21 cellular contexts compared by ENCODE assay signal in the genomic region with DNA sequence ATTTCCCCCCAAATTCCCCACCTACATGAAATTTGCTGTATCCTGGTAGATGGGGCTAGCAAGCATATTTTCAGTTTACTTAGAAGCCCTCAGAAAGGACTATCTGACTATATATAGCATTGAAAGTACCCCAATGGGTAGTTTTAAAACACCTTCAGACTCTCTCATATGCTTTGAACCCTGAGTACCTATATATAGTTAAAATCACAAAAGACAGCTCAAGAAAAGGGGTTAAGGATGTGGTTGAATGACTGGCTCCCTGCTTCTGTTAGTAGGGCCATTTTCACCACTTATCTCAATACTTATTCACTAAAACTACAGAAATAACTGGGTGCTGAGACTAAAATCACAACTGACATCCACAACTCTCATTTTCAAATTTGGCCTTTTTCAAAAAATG. TPM values are rescaled to one million over a fixed set of nuclear protein-coding genes. Genes with fewer than 3 reads are reported as not detected.
DNase-seq lines count a peak whose midpoint lies in the region; ATAC-seq and TF ChIP-seq lines count a peak whose summit lies in the region.
"Had no signal": no experiment of that assay in that cellular context is flagged by ENCODE, and none has a peak within 500 bp of the region (broad histone marks: within the 10 kb centered on the region; RNA-seq: fewer than 3 reads in every experiment).

No MANE protein-coding gene starts in this region.

- BruUV-seq in MCF 10A (replicated peaks; lab: Mats Ljungman, UMichigan): no TSS peak

- H3K4me3 Mint-ChIP-seq in MCF 10A (ENCODE audit: unreplicated experiment): no peak overlapping the region
- H3K4me3 Mint-ChIP-seq in endothelial cell (ENCODE audit: unreplicated experiment): no peak overlapping the region
- H3K4me3 Mint-ChIP-seq: CD4-positive, CD25-positive, alpha-beta regulatory T cell had no signal

- H3K9me3 Mint-ChIP-seq in MCF 10A (ENCODE audit: unreplicated experiment) (no peaks in the 10 kb centered on the region), endothelial cell (ENCODE audit: unreplicated experiment) (no peaks in the 10 kb centered on the region)

- DNase-seq in MCF 10A (ENCODE audit: unreplicated experiment): no peak
- no peak for DNase-seq in G401 (ENCODE audit: low spot score)
- DNase-seq in endothelial cell (ENCODE audit: low spot score): no peak
- DNase-seq: ACHN; activated CD4-positive, alpha-beta T cell treated with anti-CD3 and anti-CD28 coated beads for 48 hours; brain microvascular endothelial cell; CD4-positive, CD25-positive, alpha-beta regulatory T cell; DMS53; mammary epithelial cell; NCI-H1436 treated with DMSO at 0.1 percent for 48 hours; NCI-H510A; OCI-M1; stimulated activated CD4-positive, alpha-beta T cell treated with anti-CD3 and anti-CD28 coated beads, Interleukin-15, amount 100 ng/mL, for 24 hours; uterus had no signal

- POLR2A ChIA-PET in MCF 10A (lab: Yijun Ruan, JAX): no interaction called here

- H3K36me3 Mint-ChIP-seq in MCF 10A (ENCODE audit: insufficient read depth, unreplicated experiment): no peaks in the 10 kb centered on the region
- H3K36me3 Mint-ChIP-seq in endothelial cell (ENCODE audit: low read depth, unreplicated experiment): peaks cover 8% of the 10 kb centered on the region

- TF ChIP-seq CTCF in MCF 10A (IDR thresholded peaks at IDR 0.05; ENCODE audit: unreplicated experiment) (no peak), endothelial cell (IDR thresholded peaks at IDR 0.05; ENCODE audit: unreplicated experiment) (no peak)

- CTCF ChIA-PET in MCF 10A (lab: Yijun Ruan, JAX): interaction anchor here (0.6 kb wide), 1 partner anchor 654 kb away, joined by 4 read pairs; no protein-coding TSS in a partner anchor

- intact Hi-C loops in MCF 10A (cut with micrococcal nuclease): no loop called here

- H3K27me3 Mint-ChIP-seq in MCF 10A (ENCODE audit: insufficient read depth, unreplicated experiment) (no peaks in the 10 kb centered on the region), endothelial cell (ENCODE audit: unreplicated experiment) (no peaks in the 10 kb centered on the region)
- H3K27me3 Mint-ChIP-seq: CD4-positive, CD25-positive, alpha-beta regulatory T cell had no signal

- in situ Hi-C loops in G401 (cut with HindIII; ENCODE audit: low sequenced_read_pairs): no loop called here

- H3K4me1 Mint-ChIP-seq in MCF 10A (ENCODE audit: insufficient read depth, unreplicated experiment) (no peaks in the 10 kb centered on the region), endothelial cell (ENCODE audit: unreplicated experiment) (peaks cover 2% of the 10 kb centered on the region)

- peak; percentile 83 for ATAC-seq in GM18502 (IDR thresholded peaks at IDR 0.05; ENCODE audit: poor library complexity, unreplicated experiment)
- ATAC-seq in GM19467 (IDR thresholded peaks at IDR 0.05; ENCODE audit: unreplicated experiment): peak; percentile 63
- peak; percentile 95 for ATAC-seq in HG02852 (IDR thresholded peaks at IDR 0.05; ENCODE audit: unreplicated experiment)
- peak; percentile 67 for ATAC-seq in HG03520 (IDR thresholded peaks at IDR 0.05; ENCODE audit: unreplicated experiment)
- no peak for ATAC-seq in GM19324 (IDR thresholded peaks at IDR 0.05; ENCODE audit: low FRiP score, unreplicated experiment)
- ATAC-seq: esophagus mucosa had no signal

- H3K27ac Mint-ChIP-seq in MCF 10A (ENCODE audit: low read depth, unreplicated experiment) (no peak overlapping the region), endothelial cell (ENCODE audit: unreplicated experiment) (no peak overlapping the region)
- H3K27ac Mint-ChIP-seq: activated naive CD4-positive, alpha-beta T cell treated with anti-CD3 and anti-CD28 coated beads, Interleukin-2, amount 50 U/mL, for 72 hours; CD4-positive, CD25-positive, alpha-beta regulatory T cell had no signal

RNA-seq across cellular contexts. Expression of a gene that starts 18.5 kb away (rescaled TPM):
- total RNA-seq in MCF 10A (2022): 6.9 and 8.0 TPM in 2 replicates
- 13.8 and 15.3 TPM in 2 replicates for total RNA-seq in G401 (2014; rRNA removed; shearing (Covaris generic))
- 5.7 TPM for total RNA-seq in endothelial cell (ENCODE audit: unreplicated experiment)

RNA-seq across cellular contexts. Expression of a gene that starts 19.0 kb away (rescaled TPM):
- 105 and 110 TPM in 2 replicates for total RNA-seq in MCF 10A (2022)
- 510 and 523 TPM in 2 replicates for total RNA-seq in G401 (2014; rRNA removed; shearing (Covaris generic))
- total RNA-seq in endothelial cell (ENCODE audit: unreplicated experiment): 80.5 TPM
